In genomic region chr6:9482030-9482731, GRCh38 we compare ENCODE assay signal across 10 cellular contexts.
DNase-seq lines count a peak whose midpoint lies in the region; FAIRE-seq and TF ChIP-seq lines count a peak whose summit lies in the region.
"Had no signal": no experiment of that assay in that cellular context is flagged by ENCODE, and none has a peak within 500 bp of the region (broad histone marks: within the 10 kb centered on the region; RNA-seq: fewer than 3 reads in every experiment).

No MANE protein-coding gene starts in this region.

- peak; percentile 88 for FAIRE-seq in RCC 7860 (lab: Jason Lieb, UNC)

- TF ChIP-seq CTCF in fibroblast of mammary gland (conservative IDR thresholded peaks at IDR 0.05; ENCODE audit: control insufficient read depth, insufficient read depth, low read depth, low read length) = no peak
- TF ChIP-seq CTCF in GM10248 (IDR thresholded peaks at IDR 0.05; ENCODE audit: control extremely low read depth, extremely low read depth, low read depth, missing control alignments) = no peak

- no peak overlapping the region for H3K4me3 ChIP-seq in fibroblast of mammary gland (ENCODE audit: control insufficient read depth, low read depth, low read length)
- H3K4me3 ChIP-seq: body of pancreas had no signal

- POLR2A ChIA-PET in GM10248 (lab: Yijun Ruan, JAX) = no interaction called here

- DNase-seq in H4 (ENCODE audit: low spot score) (peak; percentile 96), RCC 7860 (ENCODE audit: low spot score) (peak; percentile 85), fibroblast of mammary gland (ENCODE audit: low read depth) (peak; percentile 94), smooth muscle cell of the brain vasculature (ENCODE audit: low read depth, low spot score) (peak; percentile 62), SKM-1 treated with dmso at 0.1 percent for 144 hours (lab: John Stamatoyannopoulos, UW; ENCODE audit: unreplicated experiment) (no peak), NCI-H1048 (lab: John Stamatoyannopoulos, UW) (no peak), GM10248 (ENCODE audit: extremely low spot score) (no peak)
- DNase-seq: body of pancreas, left colon, NCI-H187 had no signal

- CTCF ChIA-PET in GM10248 (lab: Yijun Ruan, JAX) = interaction anchor here (0.9 to 2.7 kb wide), 4 partner anchors 10 to 43 kb away, joined by 3 to 14 read pairs (median 4); no protein-coding TSS in a partner anchor

Comparison
In these comparisons a context has a peak if more than half of its experiments do, and no peak if none do; other contexts are left out.
1. DNase-seq: peak in H4 (single experiment), RCC 7860 (single experiment), fibroblast of mammary gland (single experiment) and smooth muscle cell of the brain vasculature (single experiment); none in SKM-1 treated with dmso at 0.1 percent for 144 hours (single experiment), NCI-H1048 (single experiment) and GM10248 (single experiment).